12 cellular contexts compared by ENCODE assay signal in genomic region chr15:89462198-89462912, GRCh38. TPM values are rescaled to one million over a fixed set of nuclear protein-coding genes. Genes with fewer than 3 reads are reported as not detected.
DNase-seq lines count a peak whose midpoint lies in the region; ATAC-seq, FAIRE-seq and TF ChIP-seq lines count a peak whose summit lies in the region.
"Had no signal": no experiment of that assay in that cellular context is flagged by ENCODE, and none has a peak within 500 bp of the region (broad histone marks: within the 10 kb centered on the region; RNA-seq: fewer than 3 reads in every experiment).

No MANE protein-coding gene starts in this region.

- H3K36me3 Mint-ChIP-seq in brain: no peaks in the 10 kb centered on the region
- no peaks in the 10 kb centered on the region for H3K36me3 Mint-ChIP-seq in activated CD4-positive, alpha-beta memory T cell treated with anti-CD3 and anti-CD28 coated beads, Interleukin-2, amount 10 ng/mL, durations not matched to agents 7 days and 5 days (ENCODE audit: low read depth)

- POLR2A ChIA-PET in activated CD4-positive, alpha-beta memory T cell treated with anti-CD3 and anti-CD28 coated beads, Interleukin-2, amount 10 ng/mL, durations not matched to agents 7 days and 5 days (lab: Charles Lee): no interaction called here
- POLR2A ChIA-PET in HEK293T (lab: Yijun Ruan, JAX): no interaction called here

- FAIRE-seq in H54 (lab: Jason Lieb, UNC): no peak

- no peak overlapping the region for H3K4me3 Mint-ChIP-seq in brain
- H3K4me3 Mint-ChIP-seq in activated CD4-positive, alpha-beta memory T cell treated with anti-CD3 and anti-CD28 coated beads, Interleukin-2, amount 10 ng/mL, durations not matched to agents 7 days and 5 days: no peak overlapping the region

- peaks cover 0 to 3% (median 0%) of the 10 kb centered on the region in 5 experiments for H3K9me3 Mint-ChIP-seq in brain
- H3K9me3 Mint-ChIP-seq in activated CD4-positive, alpha-beta memory T cell treated with anti-CD3 and anti-CD28 coated beads, Interleukin-2, amount 10 ng/mL, durations not matched to agents 7 days and 5 days: no peaks in the 10 kb centered on the region

- no peak for TF ChIP-seq CTCF in brain (conservative IDR thresholded peaks at IDR 0.05)

- peak overlapping the region in 4 of 5 experiments; percentile 60 to 85 (median 71) for H3K27ac Mint-ChIP-seq in brain
- H3K27ac Mint-ChIP-seq in activated CD4-positive, alpha-beta memory T cell treated with anti-CD3 and anti-CD28 coated beads, Interleukin-2, amount 10 ng/mL, durations not matched to agents 7 days and 5 days: no peak overlapping the region

- CTCF ChIA-PET in activated CD4-positive, alpha-beta memory T cell treated with anti-CD3 and anti-CD28 coated beads, Interleukin-2, amount 10 ng/mL, durations not matched to agents 7 days and 5 days (lab: Charles Lee): no interaction called here
- CTCF ChIA-PET in HEK293T (lab: Yijun Ruan, JAX): interaction anchor here (0.5 kb wide), 1 partner anchor 647 kb away, joined by 5 read pairs; no protein-coding TSS in a partner anchor

- no peak for TF ChIP-seq POLR2A in H54 (IDR thresholded peaks at IDR 0.05; ENCODE audit: low read depth, low read length)

- peaks cover 6% of the 10 kb centered on the region for H3K27me3 Mint-ChIP-seq in brain
- H3K27me3 Mint-ChIP-seq in activated CD4-positive, alpha-beta memory T cell treated with anti-CD3 and anti-CD28 coated beads, Interleukin-2, amount 10 ng/mL, durations not matched to agents 7 days and 5 days: peaks cover 3% of the 10 kb centered on the region

- H3K4me1 Mint-ChIP-seq in brain: peaks cover 67% of the 10 kb centered on the region
- H3K4me1 Mint-ChIP-seq in activated CD4-positive, alpha-beta memory T cell treated with anti-CD3 and anti-CD28 coated beads, Interleukin-2, amount 10 ng/mL, durations not matched to agents 7 days and 5 days: no peaks in the 10 kb centered on the region

- ATAC-seq in HG03139 (IDR thresholded peaks at IDR 0.05; ENCODE audit: unreplicated experiment): no peak

- DNase-seq in H54 (ENCODE audit: insufficient read length, low spot score): peak; percentile 34
- DNase-seq in NCI-H2029 (lab: John Stamatoyannopoulos, UW): peak; percentile 66
- peak; percentile 20 for DNase-seq in occipital lobe (lab: John Stamatoyannopoulos, UW)
- no peak for DNase-seq in activated CD4-positive, alpha-beta memory T cell treated with anti-CD3 and anti-CD28 coated beads, Interleukin-2, amount 10 ng/mL, durations not matched to agents 7 days and 5 days
- no peak for DNase-seq in HEK293T (ENCODE audit: extremely low spot score)
- DNase-seq: activated naive CD4-positive, alpha-beta T cell; KG1; uterus had no signal

TF ChIP-seq in HEK293T, 16 proteins besides CTCF, POLR2A, EP300 and RAD21:
- no peak for TF ChIP-seq NFRKB (IDR thresholded peaks at IDR 0.05)
- TF ChIP-seq L3MBTL2 (conservative IDR thresholded peaks at IDR 0.05): no peak
- TF ChIP-seq SP1 (IDR thresholded peaks at IDR 0.05): no peak
- no peak for TF ChIP-seq FOXK2 (IDR thresholded peaks at IDR 0.05)
- TF ChIP-seq LEF1 (IDR thresholded peaks at IDR 0.05; ENCODE audit: borderline replicate concordance): no peak
- TF ChIP-seq BHLHE40 (IDR thresholded peaks at IDR 0.05; ENCODE audit: borderline replicate concordance): no peak
- TF ChIP-seq CTBP1 (IDR thresholded peaks at IDR 0.05; ENCODE audit: borderline replicate concordance): no peak

RNA-seq across cellular contexts. Expression of gene RHCG, which starts 34.0 kb away (rescaled TPM):
- polyA plus RNA-seq in brain (ENCODE audit: insufficient read depth, low read depth, low replicate concordance): 4.0 TPM
- 2.7 TPM for total RNA-seq in occipital lobe
- total RNA-seq in activated CD4-positive, alpha-beta memory T cell treated with anti-CD3 and anti-CD28 coated beads, Interleukin-2, amount 10 ng/mL, durations not matched to agents 7 days and 5 days: not detected
- total RNA-seq: epithelial cell of proximal tubule; T-helper 1 cell treated with Interleukin-12 subunit alpha and Interleukin-12 subunit beta and Interleukin-4 antibody, amounts not matched to agents 30 ng/mL and 1 ng/mL, for 36 hours had no signal

Comparison
In these comparisons a context has a peak if more than half of its experiments do, and no peak if none do; other contexts are left out.
1. DNase-seq: peak in H54 (single experiment), NCI-H2029 (single experiment) and occipital lobe (single experiment); none in activated CD4-positive, alpha-beta memory T cell treated with anti-CD3 and anti-CD28 coated beads, Interleukin-2, amount 10 ng/mL, durations not matched to agents 7 days and 5 days (single experiment) and HEK293T (single experiment).